Comparison of ENCODE assay signal across 32 cellular contexts in the genomic region with DNA sequence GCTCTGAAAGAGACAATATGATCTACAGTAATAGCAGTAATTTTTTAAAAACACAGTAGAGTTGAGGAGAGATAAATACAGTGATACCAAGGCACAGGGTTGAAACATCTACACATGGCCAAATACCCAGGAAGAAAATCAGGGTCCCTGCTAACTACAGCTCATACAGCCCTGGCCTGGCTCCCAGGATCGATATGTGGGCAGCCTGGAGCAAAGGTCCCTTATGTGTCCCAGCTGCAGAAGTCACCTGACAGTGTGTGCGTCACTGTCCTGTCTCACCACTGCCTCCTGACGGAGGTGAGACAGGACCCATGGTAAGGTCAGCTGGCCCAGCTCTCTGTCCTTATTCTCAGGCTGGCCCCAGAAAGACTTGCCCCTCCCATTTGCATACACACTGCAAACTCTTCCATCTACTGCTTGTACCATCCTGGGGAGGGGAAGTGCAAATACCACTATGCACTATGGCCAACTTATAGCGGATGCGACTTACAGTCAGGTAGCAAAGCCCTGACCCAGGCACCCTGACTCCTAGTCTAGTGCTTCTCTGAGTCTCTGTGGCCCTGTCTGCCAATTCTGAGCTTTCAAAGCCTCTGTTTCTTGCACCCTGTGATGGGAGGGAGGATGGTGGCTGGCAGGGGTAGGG. TPM values are rescaled to one million over a fixed set of nuclear protein-coding genes. Genes with fewer than 3 reads are reported as not detected.
DNase-seq lines count a peak whose midpoint lies in the region; ATAC-seq, FAIRE-seq and TF ChIP-seq lines count a peak whose summit lies in the region.
"Had no signal": no experiment of that assay in that cellular context is flagged by ENCODE, and none has a peak within 500 bp of the region (broad histone marks: within the 10 kb centered on the region; RNA-seq: fewer than 3 reads in every experiment).

No MANE protein-coding gene starts in this region.

- H4K91ac ChIP-seq in neuronal stem cell (ENCODE audit: low read depth, low read length, poor library complexity), result no peak overlapping the region

- H2BK5ac ChIP-seq in neuronal stem cell (ENCODE audit: low read length), result no peak overlapping the region

- H3K79me2 ChIP-seq in HepG2 (ENCODE audit: insufficient read depth, low read length), result no peaks in the 10 kb centered on the region

- no peak overlapping the region for H2AK5ac ChIP-seq in neuronal stem cell (ENCODE audit: low read depth, low read length)

- intact Hi-C loops in HepG2 (cut with micrococcal nuclease; ENCODE audit: unreplicated experiment), result loop anchor here (1.0 to 10.0 kb wide), 3 partner anchors 18 to 350 kb away; no protein-coding TSS in a partner anchor

- peak overlapping the region; percentile 39 for H3K4ac ChIP-seq in neuronal stem cell (ENCODE audit: low read length)

- H3K9ac ChIP-seq in HepG2 (ENCODE audit: insufficient read depth, low read depth, low read length), result 0 out of 2 replicates have a peak overlapping the region, but pooled peaks have one; percentile 36
- H3K9ac ChIP-seq in neuronal stem cell (ENCODE audit: low read depth, low read length, poor library complexity), result peak overlapping the region; percentile 25

- H3K9me3 ChIP-seq in SJCRH30 (replicated peaks) (no peaks in the 10 kb centered on the region), HepG2 (ENCODE audit: low read length) (no peaks in the 10 kb centered on the region), neuronal stem cell (replicated peaks in 1 of 2; ENCODE audit: control insufficient read depth in 2 of 2, insufficient read depth in 1 of 2, low read depth in 1 of 2, low read length in 2 of 2) (no peaks in the 10 kb centered on the region), gastroesophageal sphincter (no peaks in the 10 kb centered on the region)
- H3K9me3 ChIP-seq: left ventricle myocardium inferior, suprapubic skin, upper lobe of right lung had no signal

- no peak overlapping the region for H3K18ac ChIP-seq in neuronal stem cell (ENCODE audit: low read length)

- in situ Hi-C loops in HepG2 (cut with HindIII; ENCODE audit: extremely low pct_ligation_motif_present, low pct_unique_long_range_greater_than_20kb), result loop anchor here (5.0 kb wide), 1 partner anchor 57 kb away; no protein-coding TSS in a partner anchor

- WGBS in HepG2 (ENCODE audit: low lambda C conversion rate), result 20% methylated on average over 5 of the region's 5 CpGs
- no CpG with 5 or more reads among the region's 5 CpGs for WGBS in neuronal stem cell (ENCODE audit: extremely low coverage in 2 of 2, insufficient read length in 2 of 2, insufficient replicate concordance in 1 of 2), 2 donors
- 89% methylated on average over 3 of the region's 5 CpGs; no CpG with 5 or more reads in 1 of the 2 donors for WGBS in gastroesophageal sphincter (ENCODE audit: low coverage in 1 of 2), 2 donors

- peak; percentile 94 for ATAC-seq in HepG2
- ATAC-seq in gastroesophageal sphincter, result no peak
- ATAC-seq in HG02885 (IDR thresholded peaks at IDR 0.05; ENCODE audit: poor library complexity, unreplicated experiment), result no peak
- ATAC-seq: GM23338 had no signal

- CTCF ChIA-PET in HepG2 (lab: Yijun Ruan, JAX; ENCODE audit: low intra/inter-chr PET ratio, low total read pairs), result no interaction called here

- peak in 1 of 2 experiments; percentile 40 for DNase-seq in HL-60 (ENCODE audit: low read depth in 1 of 2, low spot score in 1 of 2)
- DNase-seq in SJCRH30, result no peak
- DNase-seq in HepG2 (ENCODE audit: low spot score), result peak; percentile 93
- no peak for DNase-seq in neuronal stem cell (ENCODE audit: low spot score)
- no peak for DNase-seq in UCSD-AML1 (lab: John Stamatoyannopoulos, UW; ENCODE audit: unreplicated experiment)
- DNase-seq in AML-193 (lab: John Stamatoyannopoulos, UW), result no peak
- DNase-seq: activated CD4-positive, alpha-beta T cell treated with anti-CD3 and anti-CD28 coated beads, Interleukin-2, amount 10 ng/mL, durations not matched to agents 24 days and 14 days; activated gamma-delta T cell treated with Interleukin-2 at 50 U/mL for 16 hours; activated T-cell treated with anti-CD3 and anti-CD28 coated beads, Interleukin-2, amount 50 U/mL, for 24 hours; caudate nucleus; COR-L47; DMS79; glutamatergic neuron; HFFc6; KG1; left ventricle myocardium inferior; natural killer cell; NCI-H2029 treated with DMSO at 0.1 percent for 48 hours; NCI-H2227 treated with DMSO at 0.1 percent for 48 hours; NCI-H526 treated with DMSO at 0.1 percent for 48 hours; PC-9; SHP77; stimulated activated naive CD4-positive, alpha-beta T cell treated with Interleukin-2 at 50 U/mL for 16 hours; upper lobe of right lung had no signal

- POLR2A ChIA-PET in HepG2 (lab: Yijun Ruan, JAX), result interaction anchor here (0.6 to 1.8 kb wide), 15 partner anchors 9 to 164 kb away, joined by 3 to 9 read pairs (median 3); partner anchors contain the start of gene LEO1

- no peak overlapping the region for H3K4me3 ChIP-seq in HL-60 (replicated peaks; ENCODE audit: insufficient read depth, low read length)
- no peak overlapping the region for H3K4me3 ChIP-seq in SJCRH30
- H3K4me3 ChIP-seq in HepG2 (replicated peaks in 1 of 3; ENCODE audit: insufficient read depth in 1 of 3, low read depth in 2 of 3, low read length in 3 of 3), result peak overlapping the region in 1 of 3 experiments; percentile 2; a peak in 1 of 6 replicates
- no peak overlapping the region for H3K4me3 ChIP-seq in neuronal stem cell (ENCODE audit: low read length in 2 of 2)
- no peak overlapping the region for H3K4me3 ChIP-seq in gastroesophageal sphincter
- H3K4me3 ChIP-seq: GM23338, left ventricle myocardium inferior, PC-9, suprapubic skin, upper lobe of right lung had no signal

- H2BK12ac ChIP-seq in neuronal stem cell (ENCODE audit: low read length), result no peak overlapping the region

- no peak overlapping the region for H2AFZ ChIP-seq in HepG2 (ENCODE audit: low read length)
- H2AFZ ChIP-seq in neuronal stem cell (ENCODE audit: low read length), result no peak overlapping the region
- H2AFZ ChIP-seq: GM23338, PC-9 had no signal

- FAIRE-seq in HepG2 (lab: Jason Lieb, UNC), result peak; percentile 90
- FAIRE-seq: G401.6 had no signal

- H3K23ac ChIP-seq in neuronal stem cell (ENCODE audit: low read depth, low read length, poor library complexity), result no peak overlapping the region

- no peak overlapping the region for H2BK120ac ChIP-seq in neuronal stem cell (ENCODE audit: low read depth, low read length)

- H3K4me2 ChIP-seq in HepG2 (ENCODE audit: low read depth, low read length), result peak overlapping the region; percentile 45
- H3K4me2 ChIP-seq in neuronal stem cell (ENCODE audit: insufficient read depth, low read length, poor library complexity, severe bottlenecking), result no peak overlapping the region
- H3K4me2 ChIP-seq: GM23338, PC-9 had no signal

- H3K36me3 ChIP-seq in SJCRH30 (0 out of 2 replicates have a peak, but pooled peaks cover 8% of the 10 kb centered on the region), HepG2 (replicated peaks in 1 of 2; ENCODE audit: control insufficient read depth in 1 of 2, insufficient read depth in 2 of 2, low read length in 2 of 2) (no peaks in the 10 kb centered on the region), neuronal stem cell (replicated peaks in 1 of 2; ENCODE audit: control insufficient read depth in 2 of 2, insufficient read depth in 2 of 2, low read length in 2 of 2) (peaks cover 4 to 8% of the 10 kb centered on the region in 2 donors), gastroesophageal sphincter (peaks cover 0 to 55% of the 10 kb centered on the region in 2 donors)
- H3K36me3 ChIP-seq: upper lobe of right lung had no signal

- no peak overlapping the region for H4K8ac ChIP-seq in neuronal stem cell (ENCODE audit: low read depth, low read length)

- no peaks in the 10 kb centered on the region for H4K20me1 ChIP-seq in HepG2 (ENCODE audit: insufficient read depth, low read length)

- H3K14ac ChIP-seq in neuronal stem cell (ENCODE audit: low read length), result no peak overlapping the region

- H3K27me3 ChIP-seq in HL-60 (ENCODE audit: insufficient read depth, poor library complexity, severe bottlenecking) (no peaks in the 10 kb centered on the region), SJCRH30 (no peaks in the 10 kb centered on the region), HepG2 (ENCODE audit: control insufficient read depth in 1 of 2, insufficient read depth in 2 of 2, low read length in 2 of 2) (no peaks in the 10 kb centered on the region), neuronal stem cell (ENCODE audit: control insufficient read depth in 3 of 3, insufficient read depth in 3 of 3, low read depth in 1 of 3, low read length in 3 of 3) (no peaks in the 10 kb centered on the region), gastroesophageal sphincter (no peaks in the 10 kb centered on the region)
- H3K27me3 ChIP-seq: suprapubic skin, upper lobe of right lung had no signal

- peaks cover 21% of the 10 kb centered on the region for H3K4me1 ChIP-seq in SJCRH30
- peaks cover 66% of the 10 kb centered on the region for H3K4me1 ChIP-seq in HepG2 (ENCODE audit: insufficient read depth, low read length)
- H3K4me1 ChIP-seq in neuronal stem cell (ENCODE audit: control insufficient read depth in 2 of 2, insufficient read depth in 1 of 2, low read depth in 1 of 2, low read length in 2 of 2), result peaks cover 2 to 3% of the 10 kb centered on the region in 2 donors
- peaks cover 0 to 21% (median 15%) of the 10 kb centered on the region in 3 donors for H3K4me1 ChIP-seq in gastroesophageal sphincter

- H2BK15ac ChIP-seq in neuronal stem cell (ENCODE audit: low read length), result no peak overlapping the region

- peak overlapping the region; percentile 74 for H3K27ac ChIP-seq in HL-60 (replicated peaks)
- peak overlapping the region; percentile 65; the same call in 1 of the 2 replicates for H3K27ac ChIP-seq in SJCRH30
- H3K27ac ChIP-seq in HepG2 (ENCODE audit: extremely low read length, insufficient read depth, low read length), result peak overlapping the region; percentile 67
- H3K27ac ChIP-seq in neuronal stem cell (replicated peaks; ENCODE audit: low read length), result no peak overlapping the region
- no peak overlapping the region for H3K27ac ChIP-seq in gastroesophageal sphincter
- H3K27ac ChIP-seq: left ventricle myocardium inferior, PC-9, suprapubic skin, upper lobe of right lung had no signal

- TF ChIP-seq EP300 in HepG2 (IDR thresholded peaks at IDR 0.05; ENCODE audit: low read depth in 2 of 2, low read length in 2 of 2) (peak; percentile 73 to 77), HepG2 (CRISPR knock-in tag; IDR thresholded peaks at IDR 0.05; ENCODE audit: borderline replicate concordance) (peak; percentile 56; the same call in 1 of the 2 replicates), gastroesophageal sphincter (IDR thresholded peaks at IDR 0.05) (no peak)

- no TSS peak for BruUV-seq in HepG2 (replicated peaks; lab: Mats Ljungman, UMichigan)

- peak; percentile 74; the same call in 1 of the 2 replicates for TF ChIP-seq RAD21 in HepG2 (CRISPR knock-in tag; IDR thresholded peaks at IDR 0.05)

- TF ChIP-seq CTCF in HL-60 (IDR thresholded peaks at IDR 0.05; ENCODE audit: insufficient read depth, low read length) (no peak), HepG2 (CRISPR knock-in tag; IDR thresholded peaks at IDR 0.05) (peak; percentile 93), gastroesophageal sphincter (IDR thresholded peaks at IDR 0.05) (no peak)

- peak; percentile 53 to 65; a peak in 2 of 4 replicates for TF ChIP-seq POLR2A in HepG2 (IDR thresholded peaks at IDR 0.05; ENCODE audit: insufficient read depth in 1 of 2, low read depth in 2 of 2, low read length in 2 of 2)
- no peak for TF ChIP-seq POLR2A in gastroesophageal sphincter (IDR thresholded peaks at IDR 0.05)

- H3K79me1 ChIP-seq in neuronal stem cell (ENCODE audit: low read depth, low read length), result no peaks in the 10 kb centered on the region

RNA-seq across cellular contexts. Expression of gene BCL2L10, which starts 22.0 kb away (rescaled TPM):
- total RNA-seq in SJCRH30 (2014; rRNA removed; shearing (Covaris generic)), result 0.38 and 0.51 TPM in 2 replicates
- total RNA-seq in HepG2 (2016; rRNA removed; fragmentation: Illumina TruSeq; extraction: Trizol) (not detected in 2 replicates), gastroesophageal sphincter (under 1 TPM in 1 of 4 donors, not detected in 3; 0.54 TPM)
- total RNA-seq in HepG2 (2016; cell fraction: cytosol; rRNA removed; fragmentation: Illumina TruSeq; extraction: Trizol; ENCODE audit: low read depth), result not detected in 2 replicates
- total RNA-seq in HepG2 (2016; cell fraction: insoluble cytoplasmic fraction; rRNA removed; fragmentation: Illumina TruSeq; extraction: Trizol), result not detected in 2 replicates
- total RNA-seq in HepG2 (2016; cell fraction: membrane; rRNA removed; fragmentation: Illumina TruSeq; extraction: Trizol), result not detected in 2 replicates
- total RNA-seq in HepG2 (2016; cell fraction: nucleus; rRNA removed; fragmentation: Illumina TruSeq; extraction: Trizol), result not detected in 2 replicates
- polyA plus RNA-seq in HepG2 (2011; rRNA removed), result not detected in 2 replicates
- polyA plus RNA-seq in HepG2 (2011; cell fraction: cytosol; rRNA removed), result not detected in 2 replicates
- not detected in 2 replicates for polyA plus RNA-seq in HepG2 (2011; cell fraction: nucleus; rRNA removed)
- not detected in 2 replicates for polyA plus RNA-seq in HepG2 (2012)
- not detected in 2 replicates for polyA plus RNA-seq in HepG2 (2016; cell fraction: cytosol; fragmentation: Illumina TruSeq; extraction: Trizol; ENCODE audit: low read depth)
- not detected in 2 replicates for polyA plus RNA-seq in HepG2 (2016; cell fraction: insoluble cytoplasmic fraction; fragmentation: Illumina TruSeq; extraction: Trizol; ENCODE audit: low read depth)
- not detected in 2 replicates for polyA plus RNA-seq in HepG2 (2016; cell fraction: membrane; fragmentation: Illumina TruSeq; extraction: Trizol; ENCODE audit: low read depth)
- polyA plus RNA-seq in HepG2 (2016; cell fraction: nucleus; fragmentation: Illumina TruSeq; extraction: Trizol; ENCODE audit: insufficient read depth, low read depth), result not detected in 2 replicates
- polyA minus RNA-seq in HepG2 (2011; rRNA and poly(A)+ RNA removed; ENCODE audit: low replicate concordance), result not detected in 2 replicates
- polyA minus RNA-seq in HepG2 (2011; cell fraction: cytosol; rRNA and poly(A)+ RNA removed), result not detected in 2 replicates
- 0.62 TPM in 1 of 2 replicates, not detected in the other for polyA minus RNA-seq in HepG2 (2011; cell fraction: nucleus; rRNA and poly(A)+ RNA removed)
- polyA plus RNA-seq in neuronal stem cell (2013, experiment 1 of 2), result 0.06 TPM
- 0.07 TPM for polyA plus RNA-seq in neuronal stem cell (2013, experiment 2 of 2)
- total RNA-seq: activated CD4-positive, alpha-beta T cell treated with anti-CD3 and anti-CD28 coated beads, Interleukin-2, amount 10 ng/mL, durations not matched to agents 24 days and 14 days; left ventricle myocardium inferior; MCF 10A; osteocyte; skeletal muscle tissue; upper lobe of right lung had no signal

RNA-seq across cellular contexts. Expression of gene GNB5, which starts 56.6 kb away (rescaled TPM):
- total RNA-seq in SJCRH30 (2014; rRNA removed; shearing (Covaris generic)), result 38.3 and 38.9 TPM in 2 replicates
- 13.7 and 17.1 TPM in 2 replicates for total RNA-seq in HepG2 (2016; rRNA removed; fragmentation: Illumina TruSeq; extraction: Trizol)
- 5.4 and 6.6 TPM in 2 replicates for total RNA-seq in HepG2 (2016; cell fraction: cytosol; rRNA removed; fragmentation: Illumina TruSeq; extraction: Trizol; ENCODE audit: low read depth)
- total RNA-seq in HepG2 (2016; cell fraction: insoluble cytoplasmic fraction; rRNA removed; fragmentation: Illumina TruSeq; extraction: Trizol), result 12.6 and 16.2 TPM in 2 replicates
- total RNA-seq in HepG2 (2016; cell fraction: membrane; rRNA removed; fragmentation: Illumina TruSeq; extraction: Trizol), result 13.3 and 14.1 TPM in 2 replicates
- 7.2 and 7.4 TPM in 2 replicates for total RNA-seq in HepG2 (2016; cell fraction: nucleus; rRNA removed; fragmentation: Illumina TruSeq; extraction: Trizol)
- polyA plus RNA-seq in HepG2 (2011; rRNA removed), result 14.4 and 19.7 TPM in 2 replicates
- 17.2 and 23.8 TPM in 2 replicates for polyA plus RNA-seq in HepG2 (2011; cell fraction: cytosol; rRNA removed)
- polyA plus RNA-seq in HepG2 (2011; cell fraction: nucleus; rRNA removed), result 14.8 and 18.3 TPM in 2 replicates
- polyA plus RNA-seq in HepG2 (2012), result 21.2 and 28.3 TPM in 2 replicates
- 5.0 and 5.9 TPM in 2 replicates for polyA plus RNA-seq in HepG2 (2016; cell fraction: cytosol; fragmentation: Illumina TruSeq; extraction: Trizol; ENCODE audit: low read depth)
- 15.6 and 16.3 TPM in 2 replicates for polyA plus RNA-seq in HepG2 (2016; cell fraction: insoluble cytoplasmic fraction; fragmentation: Illumina TruSeq; extraction: Trizol; ENCODE audit: low read depth)
- 9.1 and 9.7 TPM in 2 replicates for polyA plus RNA-seq in HepG2 (2016; cell fraction: membrane; fragmentation: Illumina TruSeq; extraction: Trizol; ENCODE audit: low read depth)
- polyA plus RNA-seq in HepG2 (2016; cell fraction: nucleus; fragmentation: Illumina TruSeq; extraction: Trizol; ENCODE audit: insufficient read depth, low read depth), result 9.1 and 9.3 TPM in 2 replicates
- 18.1 and 41.8 TPM in 2 replicates for polyA minus RNA-seq in HepG2 (2011; rRNA and poly(A)+ RNA removed; ENCODE audit: low replicate concordance)
- 13.5 and 18.1 TPM in 2 replicates for polyA minus RNA-seq in HepG2 (2011; cell fraction: cytosol; rRNA and poly(A)+ RNA removed)
- 22.7 and 26.6 TPM in 2 replicates for polyA minus RNA-seq in HepG2 (2011; cell fraction: nucleus; rRNA and poly(A)+ RNA removed)
- 20.4 TPM for polyA plus RNA-seq in neuronal stem cell (2013, experiment 1 of 2)
- polyA plus RNA-seq in neuronal stem cell (2013, experiment 2 of 2), result 20.0 TPM
- total RNA-seq in gastroesophageal sphincter, result 10 to 100 TPM; 37.8 to 57.3 (median 47.9) TPM

Comparison
In these comparisons a context has a peak if more than half of its experiments do, and no peak if none do; other contexts are left out.
1. H3K27ac ChIP-seq: peak in HL-60 (single experiment), SJCRH30 (single experiment) and HepG2 (single experiment); none in neuronal stem cell (single experiment) and gastroesophageal sphincter (0 of 4).
2. POLR2A ChIP-seq: peak in HepG2 (2 of 2); none in gastroesophageal sphincter (0 of 2).